Comparison of ENCODE assay signal across 9 cellular contexts in genomic region chr11:122439911-122440782, GRCh38.
DNase-seq lines count a peak whose midpoint lies in the region; ATAC-seq lines count a peak whose summit lies in the region.
"Had no signal": no experiment of that assay in that cellular context is flagged by ENCODE, and none has a peak within 500 bp of the region (broad histone marks: within the 10 kb centered on the region; RNA-seq: fewer than 3 reads in every experiment).

No MANE protein-coding gene starts in this region.

- H3K4me3 ChIP-seq in HUES48 (ENCODE audit: low read depth, low read length) (peak overlapping the region; percentile 60), iPS-11a (ENCODE audit: low read depth, low read length) (peak overlapping the region; percentile 13), skeletal muscle tissue (ENCODE audit: low read length in 3 of 3) (peak overlapping the region; percentile 42 to 81 (median 68))

- H3K36me3 ChIP-seq in HUES48 (ENCODE audit: control insufficient read depth, insufficient read depth, low read length): no peaks in the 10 kb centered on the region
- no peaks in the 10 kb centered on the region for H3K36me3 ChIP-seq in skeletal muscle tissue (ENCODE audit: control insufficient read depth in 3 of 3, insufficient read depth in 3 of 3, low read length in 3 of 3)

- H3K27ac ChIP-seq in HUES48 (ENCODE audit: low read depth, low read length) (peak overlapping the region; percentile 93), skeletal muscle tissue (ENCODE audit: low read depth, low read length) (peak overlapping the region; percentile 64)

- no peak for ATAC-seq in GM21515 (IDR thresholded peaks at IDR 0.05; ENCODE audit: unreplicated experiment)
- ATAC-seq: HCT116 had no signal

- H3K9ac ChIP-seq in HUES48 (ENCODE audit: low read depth, low read length) (peak overlapping the region; percentile 19), skeletal muscle tissue (ENCODE audit: low read depth in 1 of 3, low read length in 3 of 3) (peak overlapping the region; percentile 50 to 84 (median 66))

- H3K27me3 ChIP-seq in HUES48 (ENCODE audit: control insufficient read depth, insufficient read depth, low read length) (peaks cover 4% of the 10 kb centered on the region), skeletal muscle tissue (ENCODE audit: control insufficient read depth in 3 of 3, insufficient read depth in 3 of 3, low read length in 3 of 3) (no peaks in the 10 kb centered on the region)

- H3K4me1 ChIP-seq in HUES48 (ENCODE audit: control insufficient read depth, insufficient read depth, low read length) (peaks cover 41% of the 10 kb centered on the region), skeletal muscle tissue (ENCODE audit: control insufficient read depth in 3 of 3, insufficient read depth in 3 of 3, low read length in 3 of 3) (peaks cover 14 to 24% (median 15%) of the 10 kb centered on the region in 3 donors)

- no peaks in the 10 kb centered on the region for H3K9me3 ChIP-seq in HUES48 (ENCODE audit: control insufficient read depth, insufficient read depth, low read length)
- H3K9me3 ChIP-seq in skeletal muscle tissue (ENCODE audit: control insufficient read depth in 3 of 3, low read length in 3 of 3): no peaks in the 10 kb centered on the region

- DNase-seq in amniotic epithelial cell (ENCODE audit: low read depth) (peak; percentile 74), glomerular visceral epithelial cell (ENCODE audit: extremely low spot score) (no peak)
- DNase-seq in effector CD4-positive, alpha-beta T cell: no peak
- DNase-seq in stimulated activated CD4-positive, alpha-beta T cell treated with anti-CD3 and anti-CD28 coated beads, Interleukin-4, amount 100 ng/mL, for 1 hour: no peak

Comparison
In these comparisons a context has a peak if more than half of its experiments do, and no peak if none do; other contexts are left out.
1. H3K4me3 ChIP-seq: peak in every context shown above with its lines; median percentile 68 in skeletal muscle tissue; 60 in HUES48; 13 in iPS-11a.